Comparison of ENCODE assay signal across 20 cellular contexts in the genomic region with DNA sequence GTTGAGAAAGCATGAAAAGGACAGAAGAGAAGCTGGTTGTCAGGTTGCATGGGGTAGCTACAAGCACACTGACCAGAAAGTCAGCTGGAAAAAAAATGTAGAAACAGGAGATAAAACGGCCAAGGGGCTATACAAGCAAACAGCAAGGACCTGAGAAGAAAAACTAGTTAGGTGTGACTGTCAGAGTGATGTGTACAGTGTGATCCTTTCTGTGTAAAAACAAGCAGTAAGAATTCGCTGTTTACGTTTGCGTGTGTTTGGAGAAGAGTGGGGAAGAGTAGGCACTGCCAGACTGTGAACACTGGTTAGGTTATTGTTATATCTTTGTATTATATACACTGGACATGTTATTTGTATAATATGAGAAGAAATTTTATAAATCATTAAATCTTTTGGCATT. TPM values are rescaled to one million over a fixed set of nuclear protein-coding genes. Genes with fewer than 3 reads are reported as not detected.
DNase-seq lines count a peak whose midpoint lies in the region; ATAC-seq and TF ChIP-seq lines count a peak whose summit lies in the region.
"Had no signal": no experiment of that assay in that cellular context is flagged by ENCODE, and none has a peak within 500 bp of the region (broad histone marks: within the 10 kb centered on the region; RNA-seq: fewer than 3 reads in every experiment).

No MANE protein-coding gene starts in this region.

- TF ChIP-seq EP300 in transverse colon (IDR thresholded peaks at IDR 0.05; ENCODE audit: low read depth), result no peak

- H3K4me3 Mint-ChIP-seq in activated naive CD4-positive, alpha-beta T cell treated with anti-CD3 and anti-CD28 coated beads for 36 hours, result no peak overlapping the region
- H3K4me3 Mint-ChIP-seq: neural crest cell had no signal

- H3K27ac Mint-ChIP-seq in activated naive CD4-positive, alpha-beta T cell treated with anti-CD3 and anti-CD28 coated beads for 36 hours, result peak overlapping the region; percentile 6
- no peak overlapping the region for H3K27ac Mint-ChIP-seq in activated naive CD4-positive, alpha-beta T cell treated with anti-CD3 and anti-CD28 coated beads, Interleukin-2, amount 50 U/mL, for 72 hours

- intact Hi-C loops in activated naive CD4-positive, alpha-beta T cell treated with anti-CD3 and anti-CD28 coated beads for 36 hours (cut with micrococcal nuclease), result no loop called here
- intact Hi-C loops in lower lobe of right lung (cut with DNase I) (no loop called here), transverse colon (cut with DNase I; ENCODE audit: low total_unique reads) (no loop called here)

- no peak for ATAC-seq in activated naive CD4-positive, alpha-beta T cell treated with anti-CD3 and anti-CD28 coated beads, Interleukin-2, amount 50 U/mL, for 72 hours
- no peak for ATAC-seq in RWPE2 (ENCODE audit: low read depth)
- no peak for ATAC-seq in lower lobe of right lung
- ATAC-seq: right cardiac atrium had no signal

- H3K4me1 ChIP-seq in RWPE2 (ENCODE audit: insufficient read depth, poor library complexity, severe bottlenecking), result peaks cover 51% of the 10 kb centered on the region
- peaks cover 92% of the 10 kb centered on the region for H3K4me1 ChIP-seq in lower lobe of right lung
- peaks cover 10 to 84% (median 45%) of the 10 kb centered on the region in 4 donors for H3K4me1 ChIP-seq in transverse colon

- no peaks in the 10 kb centered on the region for H3K27me3 Mint-ChIP-seq in activated naive CD4-positive, alpha-beta T cell treated with anti-CD3 and anti-CD28 coated beads for 36 hours (ENCODE audit: low read depth)
- H3K27me3 Mint-ChIP-seq: T-cell had no signal

- DNase-seq in activated naive CD4-positive, alpha-beta T cell treated with anti-CD3 and anti-CD28 coated beads for 36 hours, result no peak
- no peak for DNase-seq in activated naive CD4-positive, alpha-beta T cell treated with anti-CD3 and anti-CD28 coated beads, Interleukin-2, amount 50 U/mL, for 72 hours (ENCODE audit: low spot score in 2 of 2)
- DNase-seq in RWPE2 (ENCODE audit: low spot score), result no peak
- DNase-seq in lower lobe of right lung, result no peak
- DNase-seq in transverse colon, result no peak
- DNase-seq in stimulated activated CD4-positive, alpha-beta T cell treated with anti-CD3 and anti-CD28 coated beads, Interleukin-2, amount 100 ng/mL, for 24 hours, result no peak
- no peak for DNase-seq in amygdala (lab: John Stamatoyannopoulos, UW)
- DNase-seq in stimulated activated CD4-positive, alpha-beta T cell treated with anti-CD3 and anti-CD28 coated beads, Interleukin-15, amount 100 ng/mL, for 24 hours, result no peak
- DNase-seq: activated CD4-positive, alpha-beta T cell treated with anti-CD3 and anti-CD28 coated beads for 4 hours; dorsolateral prefrontal cortex; left ventricle myocardium inferior; NCI-H1930; NCI-H524 treated with DMSO at 0.1 percent for 48 hours; right cardiac atrium; stimulated activated CD4-positive, alpha-beta T cell treated with anti-CD3 and anti-CD28 coated beads, Interleukin-4, amount 100 ng/mL, for 1 hour; T-cell had no signal

- no peak for TF ChIP-seq POLR2A in transverse colon (IDR thresholded peaks at IDR 0.05)

- peaks cover 34% of the 10 kb centered on the region for H3K36me3 Mint-ChIP-seq in activated naive CD4-positive, alpha-beta T cell treated with anti-CD3 and anti-CD28 coated beads for 36 hours (ENCODE audit: low read depth)
- peaks cover 0 to 29% of the 10 kb centered on the region in 2 donors for H3K36me3 Mint-ChIP-seq in activated naive CD4-positive, alpha-beta T cell treated with anti-CD3 and anti-CD28 coated beads, Interleukin-2, amount 50 U/mL, for 72 hours

- in situ Hi-C loops in transverse colon (cut with MboI; ENCODE audit: low pct_ligation_motif_present in 1 of 4, low pct_unique_long_range_greater_than_20kb in 1 of 4, low sequenced_read_pairs in 3 of 4), result no loop called here

- CTCF ChIA-PET in activated naive CD4-positive, alpha-beta T cell treated with anti-CD3 and anti-CD28 coated beads for 36 hours (lab: Charles Lee), result interaction anchor here (0.6 to 1.3 kb wide), 4 partner anchors 11 to 54 kb away, joined by 3 to 7 read pairs (median 4); no protein-coding TSS in a partner anchor

- H3K4me3 ChIP-seq in RWPE2 (ENCODE audit: severe bottlenecking) (no peak overlapping the region), lower lobe of right lung (peak overlapping the region; percentile 1), transverse colon (no peak overlapping the region)
- H3K4me3 ChIP-seq: ascending aorta, dorsolateral prefrontal cortex, HAP-1, left ventricle myocardium inferior, vagina had no signal

- no peak for TF ChIP-seq CTCF in RWPE2 (IDR thresholded peaks at IDR 0.05; ENCODE audit: poor library complexity, severe bottlenecking)
- no peak for TF ChIP-seq CTCF in lower lobe of right lung (IDR thresholded peaks at IDR 0.05)
- no peak for TF ChIP-seq CTCF in transverse colon (IDR thresholded peaks at IDR 0.05)

- H3K9me3 Mint-ChIP-seq in activated naive CD4-positive, alpha-beta T cell treated with anti-CD3 and anti-CD28 coated beads for 36 hours, result no peaks in the 10 kb centered on the region
- H3K9me3 Mint-ChIP-seq in activated naive CD4-positive, alpha-beta T cell treated with anti-CD3 and anti-CD28 coated beads, Interleukin-2, amount 50 U/mL, for 72 hours, result no peaks in the 10 kb centered on the region
- H3K9me3 Mint-ChIP-seq: neural crest cell, T-cell had no signal

- peak overlapping the region; percentile 76 for H3K27ac ChIP-seq in RWPE2 (ENCODE audit: poor library complexity, severe bottlenecking)
- H3K27ac ChIP-seq in lower lobe of right lung, result peak overlapping the region; percentile 72
- H3K27ac ChIP-seq in transverse colon, result peak overlapping the region; percentile 4 to 20 (median 12)
- H3K27ac ChIP-seq: left ventricle myocardium inferior, vagina had no signal

- peaks cover 2% of the 10 kb centered on the region for H3K9me3 ChIP-seq in RWPE2 (ENCODE audit: severe bottlenecking)
- H3K9me3 ChIP-seq in lower lobe of right lung, result no peaks in the 10 kb centered on the region
- H3K9me3 ChIP-seq in transverse colon, result no peaks in the 10 kb centered on the region
- H3K9me3 ChIP-seq: ascending aorta, HAP-1, left ventricle myocardium inferior, vagina had no signal

- WGBS in transverse colon (ENCODE audit: low coverage in 1 of 2), 2 donors, result 32 to 45% methylated on average over 4 of the region's 4 CpGs

- H3K27me3 ChIP-seq in RWPE2 (ENCODE audit: insufficient read depth, poor library complexity, severe bottlenecking) (no peaks in the 10 kb centered on the region), lower lobe of right lung (ENCODE audit: low read depth) (no peaks in the 10 kb centered on the region), transverse colon (no peaks in the 10 kb centered on the region)
- H3K27me3 ChIP-seq: ascending aorta, dorsolateral prefrontal cortex, vagina had no signal

- H3K36me3 ChIP-seq in RWPE2 (ENCODE audit: low read depth) (peaks cover 63% of the 10 kb centered on the region), lower lobe of right lung (no peaks in the 10 kb centered on the region), transverse colon (no peaks in the 10 kb centered on the region)
- H3K36me3 ChIP-seq: ascending aorta, HAP-1, left ventricle myocardium inferior, vagina had no signal

- H3K4me1 Mint-ChIP-seq in activated naive CD4-positive, alpha-beta T cell treated with anti-CD3 and anti-CD28 coated beads for 36 hours (ENCODE audit: low read depth), result peaks cover 77% of the 10 kb centered on the region

RNA-seq across cellular contexts. Expression of gene PTPN1, which starts 28.1 kb away (rescaled TPM):
- 100 to 1,000 TPM; 111 to 119 TPM for total RNA-seq in activated naive CD4-positive, alpha-beta T cell treated with anti-CD3 and anti-CD28 coated beads for 36 hours
- total RNA-seq in activated naive CD4-positive, alpha-beta T cell treated with anti-CD3 and anti-CD28 coated beads, Interleukin-2, amount 50 U/mL, for 72 hours, result 100 to 1,000 TPM in 1 of 2 donors, 10 to 100 TPM in 1; 52.6 to 113 TPM
- total RNA-seq in lower lobe of right lung (78.2 TPM), transverse colon (10 to 100 TPM; 19.3 to 34.8 (median 28.8) TPM)

Comparison
In these comparisons a context has a peak if more than half of its experiments do, and no peak if none do; other contexts are left out.
1. H3K27ac ChIP-seq: peak in every context shown above with its lines; median percentile 76 in RWPE2; 72 in lower lobe of right lung; 12 in transverse colon.